Comparison of ENCODE assay signal across 20 cellular contexts in the genomic region with DNA sequence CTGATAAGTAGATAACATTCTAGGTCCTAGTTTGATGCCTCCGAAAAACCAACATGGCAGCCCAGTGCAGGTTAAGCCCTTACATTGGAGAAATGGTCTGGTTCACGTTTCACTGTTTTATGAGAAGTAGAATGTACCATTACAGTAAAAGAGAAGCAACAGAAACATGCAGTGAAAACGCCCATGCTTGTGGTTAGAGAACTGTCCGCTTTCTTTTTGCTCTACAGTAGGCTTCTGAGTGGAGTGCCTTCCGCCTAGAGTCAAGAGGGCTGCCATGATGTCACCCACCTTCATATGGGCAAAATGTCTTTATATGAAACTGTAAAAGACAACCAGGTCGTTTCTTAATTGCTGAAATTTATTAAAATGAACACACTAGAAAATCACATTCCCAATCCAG.
DNase-seq lines count a peak whose midpoint lies in the region; ATAC-seq, FAIRE-seq and TF ChIP-seq lines count a peak whose summit lies in the region.
"Had no signal": no experiment of that assay in that cellular context is flagged by ENCODE, and none has a peak within 500 bp of the region (broad histone marks: within the 10 kb centered on the region; RNA-seq: fewer than 3 reads in every experiment).

No MANE protein-coding gene starts in this region.

- peak; percentile 32 for DNase-seq in activated CD8-positive, alpha-beta memory T cell treated with anti-CD3 and anti-CD28 coated beads for 24 hours
- DNase-seq in activated CD8-positive, alpha-beta memory T cell treated with anti-CD3 and anti-CD28 coated beads, Interleukin-2, amount 50 U/mL, for 4 hours = no peak
- DNase-seq in astrocyte (ENCODE audit: low read depth) = no peak
- DNase-seq in upper lobe of right lung = no peak
- no peak for DNase-seq in DMS 273 treated with DMSO at 0.1 percent for 48 hours (lab: John Stamatoyannopoulos, UW)
- no peak for DNase-seq in MM.1S
- DNase-seq: GF-D8, HCEC 1CT, NCI-H1436, NCI-H1930, NCI-H345, OCI-M1, RPMI8226, SHP77 treated with DMSO at 0.1 percent for 48 hours, SK-N-SH had no signal

- no peak for FAIRE-seq in astrocyte (lab: Jason Lieb, UNC)
- FAIRE-seq: A204.1 had no signal

- no peak overlapping the region for H3K4me3 Mint-ChIP-seq in astrocyte (ENCODE audit: unreplicated experiment)
- H3K4me3 Mint-ChIP-seq: GM23338 had no signal

- H3K27me3 Mint-ChIP-seq in astrocyte (ENCODE audit: low read depth, unreplicated experiment) = no peaks in the 10 kb centered on the region

- no peak overlapping the region for H3K4me3 ChIP-seq in astrocyte (ENCODE audit: insufficient read depth, low read depth, low read length)
- H3K4me3 ChIP-seq in mucosa of rectum (ENCODE audit: low read length in 2 of 2) = no peak overlapping the region
- H3K4me3 ChIP-seq in upper lobe of right lung = no peak overlapping the region
- no peak overlapping the region for H3K4me3 ChIP-seq in MM.1S (ENCODE audit: low read length)
- H3K4me3 ChIP-seq: BLaER1, GM23338 had no signal

- intact Hi-C loops in upper lobe of right lung (cut with DNase I) = no loop called here

- no peaks in the 10 kb centered on the region for H3K9me2 ChIP-seq in MM.1S (replicated peaks; ENCODE audit: insufficient read depth, low read length)
- H3K9me2 ChIP-seq: SK-N-SH had no signal

- H3K4me1 Mint-ChIP-seq in astrocyte (ENCODE audit: low read depth, unreplicated experiment) = peaks cover 81% of the 10 kb centered on the region

- peaks cover 42% of the 10 kb centered on the region for H3K4me1 ChIP-seq in astrocyte (ENCODE audit: insufficient read depth, low read length)
- H3K4me1 ChIP-seq in mucosa of rectum (ENCODE audit: control insufficient read depth in 2 of 2, insufficient read depth in 2 of 2, low read length in 2 of 2) = peaks cover 50 to 84% of the 10 kb centered on the region in 2 donors
- H3K4me1 ChIP-seq in upper lobe of right lung = peaks cover 53% of the 10 kb centered on the region
- H3K4me1 ChIP-seq in MM.1S (ENCODE audit: low read length) = no peaks in the 10 kb centered on the region

- H3K9ac ChIP-seq in astrocyte (ENCODE audit: low read length) = no peak overlapping the region
- no peak overlapping the region for H3K9ac ChIP-seq in mucosa of rectum (ENCODE audit: low read depth in 1 of 2, low read length in 2 of 2)
- H3K9ac ChIP-seq in MM.1S (ENCODE audit: low read length) = no peak overlapping the region
- H3K9ac ChIP-seq: BLaER1, SK-N-SH had no signal

- H3K4me2 ChIP-seq in astrocyte (ENCODE audit: low read length) (no peak overlapping the region), MM.1S (ENCODE audit: low read depth, low read length) (no peak overlapping the region)
- H3K4me2 ChIP-seq: BLaER1, GM23338, SK-N-SH had no signal

- TF ChIP-seq CTCF in astrocyte (IDR thresholded peaks at IDR 0.05; ENCODE audit: insufficient read depth, low read depth, low read length) = no peak
- no peak for TF ChIP-seq CTCF in upper lobe of right lung (IDR thresholded peaks at IDR 0.05)
- no peak for TF ChIP-seq CTCF in MM.1S (IDR thresholded peaks at IDR 0.05; ENCODE audit: low read length)

- ATAC-seq in upper lobe of right lung (peak; percentile 65), esophagus mucosa (no peak)
- ATAC-seq: GM23338 had no signal

- H3K9me3 Mint-ChIP-seq in astrocyte (ENCODE audit: unreplicated experiment) = no peaks in the 10 kb centered on the region
- H3K9me3 Mint-ChIP-seq: GM23338 had no signal

- peak overlapping the region; percentile 91 for H3K27ac Mint-ChIP-seq in astrocyte (ENCODE audit: unreplicated experiment)
- H3K27ac Mint-ChIP-seq: GM23338 had no signal

- H4K20me1 ChIP-seq in astrocyte (ENCODE audit: insufficient read depth, low read length) (no peaks in the 10 kb centered on the region), MM.1S (ENCODE audit: insufficient read depth, low read length) (no peaks in the 10 kb centered on the region)
- H4K20me1 ChIP-seq: BLaER1 had no signal

- H3K27ac ChIP-seq in astrocyte (ENCODE audit: low read depth, low read length) (no peak overlapping the region), mucosa of rectum (ENCODE audit: low read depth in 2 of 2, low read length in 2 of 2) (peak overlapping the region; percentile 78 to 88), upper lobe of right lung (no peak overlapping the region), MM.1S (ENCODE audit: low read length) (no peak overlapping the region)
- H3K27ac ChIP-seq: BLaER1 had no signal

- H3K27me3 ChIP-seq in astrocyte (ENCODE audit: insufficient read depth, low read length) = no peaks in the 10 kb centered on the region
- no peaks in the 10 kb centered on the region for H3K27me3 ChIP-seq in mucosa of rectum (ENCODE audit: control insufficient read depth in 2 of 2, insufficient read depth in 2 of 2, low read length in 2 of 2)
- H3K27me3 ChIP-seq in upper lobe of right lung = no peaks in the 10 kb centered on the region
- H3K27me3 ChIP-seq in MM.1S (replicated peaks; ENCODE audit: insufficient read depth, low read length) = no peaks in the 10 kb centered on the region
- H3K27me3 ChIP-seq: BLaER1 had no signal

- H3F3A ChIP-seq in MM.1S (ENCODE audit: insufficient read depth, low read length) = no peaks in the 10 kb centered on the region

- H3K9me3 ChIP-seq in astrocyte (ENCODE audit: insufficient read depth, low read depth, low read length) (no peaks in the 10 kb centered on the region), mucosa of rectum (ENCODE audit: control insufficient read depth in 2 of 2, low read length in 2 of 2) (no peaks in the 10 kb centered on the region), upper lobe of right lung (no peaks in the 10 kb centered on the region), MM.1S (replicated peaks; ENCODE audit: insufficient read depth, low read length) (no peaks in the 10 kb centered on the region)
- H3K9me3 ChIP-seq: SK-N-SH had no signal

- H3K79me2 ChIP-seq in astrocyte (ENCODE audit: insufficient read depth, low read length) (peaks cover 26% of the 10 kb centered on the region), MM.1S (ENCODE audit: low read length) (no peaks in the 10 kb centered on the region)

- H2AFZ ChIP-seq in astrocyte (ENCODE audit: low read depth, low read length) = no peak overlapping the region
- H2AFZ ChIP-seq in MM.1S (ENCODE audit: low read length) = no peak overlapping the region
- H2AFZ ChIP-seq: GM23338 had no signal

- H3K36me3 Mint-ChIP-seq in astrocyte (ENCODE audit: low read depth, unreplicated experiment) = peaks cover 22% of the 10 kb centered on the region

- H3K36me3 ChIP-seq in astrocyte (ENCODE audit: insufficient read depth, low read length) = no peaks in the 10 kb centered on the region
- peaks cover 0 to 4% of the 10 kb centered on the region in 2 donors for H3K36me3 ChIP-seq in mucosa of rectum (ENCODE audit: control insufficient read depth in 2 of 2, insufficient read depth in 2 of 2, low read length in 2 of 2)
- H3K36me3 ChIP-seq in upper lobe of right lung = peaks cover 10% of the 10 kb centered on the region
- H3K36me3 ChIP-seq in MM.1S (replicated peaks; ENCODE audit: insufficient read depth, low read length) = no peaks in the 10 kb centered on the region

Comparison
In these comparisons a context has a peak if more than half of its experiments do, and no peak if none do; other contexts are left out.
1. H3K27ac ChIP-seq: peak in mucosa of rectum (2 of 2); none in astrocyte (single experiment), upper lobe of right lung (single experiment) and MM.1S (single experiment).